In the genomic region with DNA sequence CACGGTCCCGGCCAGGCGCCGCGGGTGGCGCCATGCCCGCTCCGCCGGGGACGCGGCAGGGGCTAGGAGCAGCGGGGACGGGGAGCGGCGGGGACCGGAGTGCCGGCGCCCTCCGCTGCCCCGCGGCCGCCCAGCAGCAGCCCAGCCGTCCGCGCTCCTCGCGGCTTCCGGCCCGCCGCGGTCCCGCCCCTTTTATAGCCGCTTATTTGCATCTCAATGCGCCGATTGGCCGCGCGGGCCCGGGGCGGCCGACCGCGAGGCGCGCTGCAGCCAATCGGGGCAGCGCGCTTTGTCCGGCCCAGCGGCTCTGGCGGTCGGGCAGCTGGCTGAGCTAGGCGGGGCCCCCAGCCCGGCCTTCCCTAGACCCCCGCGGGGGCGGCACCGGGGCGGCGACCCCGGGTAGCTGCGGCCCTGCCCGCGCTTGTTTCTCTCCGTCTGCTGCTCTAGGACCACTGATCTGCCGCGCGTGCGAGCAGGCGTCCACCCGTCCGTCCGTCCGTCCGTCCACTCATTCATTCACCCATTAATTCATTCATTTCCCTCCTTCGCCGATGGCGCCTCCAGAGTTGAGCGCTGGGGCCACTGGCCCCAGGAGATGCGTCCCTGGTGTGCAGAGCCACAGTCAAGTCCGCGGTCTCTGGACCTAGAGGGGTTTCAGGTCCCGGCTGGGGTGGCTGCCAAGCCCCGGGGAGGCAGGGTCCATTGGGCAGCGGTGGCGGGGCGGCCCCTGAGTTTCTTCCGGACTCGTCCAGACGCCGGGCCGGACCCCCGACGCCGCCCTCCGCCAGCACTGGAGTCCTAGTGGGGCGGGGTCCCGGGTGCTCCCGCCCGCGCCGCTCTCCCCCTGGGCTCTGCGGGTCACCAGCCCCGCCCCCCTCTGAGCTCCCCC, we compare ENCODE assay signal across 1 cellular context.
TF ChIP-seq lines count a peak whose summit lies in the region.

A gene with protein sequence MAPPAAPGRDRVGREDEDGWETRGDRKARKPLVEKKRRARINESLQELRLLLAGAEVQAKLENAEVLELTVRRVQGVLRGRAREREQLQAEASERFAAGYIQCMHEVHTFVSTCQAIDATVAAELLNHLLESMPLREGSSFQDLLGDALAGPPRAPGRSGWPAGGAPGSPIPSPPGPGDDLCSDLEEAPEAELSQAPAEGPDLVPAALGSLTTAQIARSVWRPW (minus strand): TSS at position 167 of the 889 bp plus-strand sequence. CDS start 133 bp downstream, at position 34.

TF ChIP-seq in HepG2, 621 proteins besides CTCF, POLR2A, EP300 and RAD21 (continued from another document and continues in another):
- no peak for TF ChIP-seq KDM6A (CRISPR knock-in tag; IDR thresholded peaks at IDR 0.05; ENCODE audit: low read depth)
- TF ChIP-seq KDM5B (CRISPR knock-in tag; IDR thresholded peaks at IDR 0.05; ENCODE audit: borderline replicate concordance): 0 out of 2 replicates have a peak, but pooled peaks have one; percentile 20
- TF ChIP-seq ZNF589 (CRISPR knock-in tag; conservative IDR thresholded peaks at IDR 0.05): no peak
- no peak for TF ChIP-seq ZNF672 (CRISPR knock-in tag; IDR thresholded peaks at IDR 0.05)
- peak; percentile 50; the same call in 1 of the 2 replicates for TF ChIP-seq ZNF709 (CRISPR knock-in tag; IDR thresholded peaks at IDR 0.05)
- TF ChIP-seq, protein P1, sequence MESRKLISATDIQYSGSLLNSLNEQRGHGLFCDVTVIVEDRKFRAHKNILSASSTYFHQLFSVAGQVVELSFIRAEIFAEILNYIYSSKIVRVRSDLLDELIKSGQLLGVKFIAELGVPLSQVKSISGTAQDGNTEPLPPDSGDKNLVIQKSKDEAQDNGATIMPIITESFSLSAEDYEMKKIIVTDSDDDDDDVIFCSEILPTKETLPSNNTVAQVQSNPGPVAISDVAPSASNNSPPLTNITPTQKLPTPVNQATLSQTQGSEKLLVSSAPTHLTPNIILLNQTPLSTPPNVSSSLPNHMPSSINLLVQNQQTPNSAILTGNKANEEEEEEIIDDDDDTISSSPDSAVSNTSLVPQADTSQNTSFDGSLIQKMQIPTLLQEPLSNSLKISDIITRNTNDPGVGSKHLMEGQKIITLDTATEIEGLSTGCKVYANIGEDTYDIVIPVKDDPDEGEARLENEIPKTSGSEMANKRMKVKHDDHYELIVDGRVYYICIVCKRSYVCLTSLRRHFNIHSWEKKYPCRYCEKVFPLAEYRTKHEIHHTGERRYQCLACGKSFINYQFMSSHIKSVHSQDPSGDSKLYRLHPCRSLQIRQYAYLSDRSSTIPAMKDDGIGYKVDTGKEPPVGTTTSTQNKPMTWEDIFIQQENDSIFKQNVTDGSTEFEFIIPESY (CRISPR knock-in tag; IDR thresholded peaks at IDR 0.05): no peak
- TF ChIP-seq, protein P2, sequence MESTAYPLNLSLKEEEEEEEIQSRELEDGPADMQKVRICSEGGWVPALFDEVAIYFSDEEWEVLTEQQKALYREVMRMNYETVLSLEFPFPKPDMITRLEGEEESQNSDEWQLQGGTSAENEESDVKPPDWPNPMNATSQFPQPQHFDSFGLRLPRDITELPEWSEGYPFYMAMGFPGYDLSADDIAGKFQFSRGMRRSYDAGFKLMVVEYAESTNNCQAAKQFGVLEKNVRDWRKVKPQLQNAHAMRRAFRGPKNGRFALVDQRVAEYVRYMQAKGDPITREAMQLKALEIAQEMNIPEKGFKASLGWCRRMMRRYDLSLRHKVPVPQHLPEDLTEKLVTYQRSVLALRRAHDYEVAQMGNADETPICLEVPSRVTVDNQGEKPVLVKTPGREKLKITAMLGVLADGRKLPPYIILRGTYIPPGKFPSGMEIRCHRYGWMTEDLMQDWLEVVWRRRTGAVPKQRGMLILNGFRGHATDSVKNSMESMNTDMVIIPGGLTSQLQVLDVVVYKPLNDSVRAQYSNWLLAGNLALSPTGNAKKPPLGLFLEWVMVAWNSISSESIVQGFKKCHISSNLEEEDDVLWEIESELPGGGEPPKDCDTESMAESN (CRISPR knock-in tag; conservative IDR thresholded peaks at IDR 0.05): 0 out of 2 replicates have a peak, but pooled peaks have one; percentile 16
- TF ChIP-seq ZSCAN9 (CRISPR knock-in tag; IDR thresholded peaks at IDR 0.05; ENCODE audit: borderline replicate concordance): no peak
- TF ChIP-seq IKZF4 (CRISPR knock-in tag; IDR thresholded peaks at IDR 0.05; ENCODE audit: borderline replicate concordance, low read depth, not compliant biosample characterization): no peak
- TF ChIP-seq, protein P3, sequence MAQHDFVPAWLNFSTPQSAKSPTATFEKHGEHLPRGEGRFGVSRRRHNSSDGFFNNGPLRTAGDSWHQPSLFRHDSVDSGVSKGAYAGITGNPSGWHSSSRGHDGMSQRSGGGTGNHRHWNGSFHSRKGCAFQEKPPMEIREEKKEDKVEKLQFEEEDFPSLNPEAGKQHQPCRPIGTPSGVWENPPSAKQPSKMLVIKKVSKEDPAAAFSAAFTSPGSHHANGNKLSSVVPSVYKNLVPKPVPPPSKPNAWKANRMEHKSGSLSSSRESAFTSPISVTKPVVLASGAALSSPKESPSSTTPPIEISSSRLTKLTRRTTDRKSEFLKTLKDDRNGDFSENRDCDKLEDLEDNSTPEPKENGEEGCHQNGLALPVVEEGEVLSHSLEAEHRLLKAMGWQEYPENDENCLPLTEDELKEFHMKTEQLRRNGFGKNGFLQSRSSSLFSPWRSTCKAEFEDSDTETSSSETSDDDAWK (CRISPR knock-in tag; IDR thresholded peaks at IDR 0.05): no peak
- no peak for TF ChIP-seq ZNF30 (CRISPR knock-in tag; IDR thresholded peaks at IDR 0.05)
- TF ChIP-seq CAMTA2 (CRISPR knock-in tag; IDR thresholded peaks at IDR 0.05; ENCODE audit: borderline replicate concordance): no peak
- peak; percentile 10; the same call in 1 of the 2 replicates for TF ChIP-seq ISL2 (CRISPR knock-in tag; IDR thresholded peaks at IDR 0.05)
- TF ChIP-seq UBTF (CRISPR knock-in tag; IDR thresholded peaks at IDR 0.05): peak; percentile 45; the same call in 1 of the 2 replicates
- TF ChIP-seq, protein P4, sequence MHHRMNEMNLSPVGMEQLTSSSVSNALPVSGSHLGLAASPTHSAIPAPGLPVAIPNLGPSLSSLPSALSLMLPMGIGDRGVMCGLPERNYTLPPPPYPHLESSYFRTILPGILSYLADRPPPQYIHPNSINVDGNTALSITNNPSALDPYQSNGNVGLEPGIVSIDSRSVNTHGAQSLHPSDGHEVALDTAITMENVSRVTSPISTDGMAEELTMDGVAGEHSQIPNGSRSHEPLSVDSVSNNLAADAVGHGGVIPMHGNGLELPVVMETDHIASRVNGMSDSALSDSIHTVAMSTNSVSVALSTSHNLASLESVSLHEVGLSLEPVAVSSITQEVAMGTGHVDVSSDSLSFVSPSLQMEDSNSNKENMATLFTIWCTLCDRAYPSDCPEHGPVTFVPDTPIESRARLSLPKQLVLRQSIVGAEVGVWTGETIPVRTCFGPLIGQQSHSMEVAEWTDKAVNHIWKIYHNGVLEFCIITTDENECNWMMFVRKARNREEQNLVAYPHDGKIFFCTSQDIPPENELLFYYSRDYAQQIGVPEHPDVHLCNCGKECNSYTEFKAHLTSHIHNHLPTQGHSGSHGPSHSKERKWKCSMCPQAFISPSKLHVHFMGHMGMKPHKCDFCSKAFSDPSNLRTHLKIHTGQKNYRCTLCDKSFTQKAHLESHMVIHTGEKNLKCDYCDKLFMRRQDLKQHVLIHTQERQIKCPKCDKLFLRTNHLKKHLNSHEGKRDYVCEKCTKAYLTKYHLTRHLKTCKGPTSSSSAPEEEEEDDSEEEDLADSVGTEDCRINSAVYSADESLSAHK (CRISPR knock-in tag; IDR thresholded peaks at IDR 0.05; ENCODE audit: borderline replicate concordance): no peak
- no peak for TF ChIP-seq ZNF138 (CRISPR knock-in tag; IDR thresholded peaks at IDR 0.05; ENCODE audit: low read depth)
- no peak for TF ChIP-seq FOSL2 (CRISPR knock-in tag; IDR thresholded peaks at IDR 0.05)
- no peak for TF ChIP-seq NRL (CRISPR knock-in tag; IDR thresholded peaks at IDR 0.05; ENCODE audit: borderline replicate concordance)
- no peak for TF ChIP-seq ZNF343 (CRISPR knock-in tag; IDR thresholded peaks at IDR 0.05)
- TF ChIP-seq NFE2 (CRISPR knock-in tag; IDR thresholded peaks at IDR 0.05): no peak
- TF ChIP-seq TAF15 (IDR thresholded peaks at IDR 0.05; ENCODE audit: low read depth, low read length, poor library complexity, severe bottlenecking): no peak
- peak; percentile 72; the same call in 1 of the 2 replicates for TF ChIP-seq FOXC1 (CRISPR knock-in tag; IDR thresholded peaks at IDR 0.05; ENCODE audit: borderline replicate concordance)
- TF ChIP-seq, protein P5, sequence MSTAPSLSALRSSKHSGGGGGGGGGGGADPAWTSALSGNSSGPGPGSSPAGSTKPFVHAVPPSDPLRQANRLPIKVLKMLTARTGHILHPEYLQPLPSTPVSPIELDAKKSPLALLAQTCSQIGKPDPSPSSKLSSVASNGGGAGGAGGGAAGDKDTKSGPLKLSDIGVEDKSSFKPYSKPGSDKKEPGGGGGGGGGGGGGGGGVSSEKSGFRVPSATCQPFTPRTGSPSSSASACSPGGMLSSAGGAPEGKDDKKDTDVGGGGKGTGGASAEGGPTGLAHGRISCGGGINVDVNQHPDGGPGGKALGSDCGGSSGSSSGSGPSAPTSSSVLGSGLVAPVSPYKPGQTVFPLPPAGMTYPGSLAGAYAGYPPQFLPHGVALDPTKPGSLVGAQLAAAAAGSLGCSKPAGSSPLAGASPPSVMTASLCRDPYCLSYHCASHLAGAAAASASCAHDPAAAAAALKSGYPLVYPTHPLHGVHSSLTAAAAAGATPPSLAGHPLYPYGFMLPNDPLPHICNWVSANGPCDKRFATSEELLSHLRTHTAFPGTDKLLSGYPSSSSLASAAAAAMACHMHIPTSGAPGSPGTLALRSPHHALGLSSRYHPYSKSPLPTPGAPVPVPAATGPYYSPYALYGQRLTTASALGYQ (CRISPR knock-in tag; IDR thresholded peaks at IDR 0.05): peak; percentile 55; the same call in 1 of the 2 replicates
- TF ChIP-seq, protein P6, sequence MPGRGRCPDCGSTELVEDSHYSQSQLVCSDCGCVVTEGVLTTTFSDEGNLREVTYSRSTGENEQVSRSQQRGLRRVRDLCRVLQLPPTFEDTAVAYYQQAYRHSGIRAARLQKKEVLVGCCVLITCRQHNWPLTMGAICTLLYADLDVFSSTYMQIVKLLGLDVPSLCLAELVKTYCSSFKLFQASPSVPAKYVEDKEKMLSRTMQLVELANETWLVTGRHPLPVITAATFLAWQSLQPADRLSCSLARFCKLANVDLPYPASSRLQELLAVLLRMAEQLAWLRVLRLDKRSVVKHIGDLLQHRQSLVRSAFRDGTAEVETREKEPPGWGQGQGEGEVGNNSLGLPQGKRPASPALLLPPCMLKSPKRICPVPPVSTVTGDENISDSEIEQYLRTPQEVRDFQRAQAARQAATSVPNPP (CRISPR knock-in tag; IDR thresholded peaks at IDR 0.05): peak; percentile 73; the same call in 1 of the 2 replicates
- TF ChIP-seq TEF (CRISPR knock-in tag; IDR thresholded peaks at IDR 0.05): no peak; the same call in 1 of the 2 replicates
- TF ChIP-seq, protein P7, sequence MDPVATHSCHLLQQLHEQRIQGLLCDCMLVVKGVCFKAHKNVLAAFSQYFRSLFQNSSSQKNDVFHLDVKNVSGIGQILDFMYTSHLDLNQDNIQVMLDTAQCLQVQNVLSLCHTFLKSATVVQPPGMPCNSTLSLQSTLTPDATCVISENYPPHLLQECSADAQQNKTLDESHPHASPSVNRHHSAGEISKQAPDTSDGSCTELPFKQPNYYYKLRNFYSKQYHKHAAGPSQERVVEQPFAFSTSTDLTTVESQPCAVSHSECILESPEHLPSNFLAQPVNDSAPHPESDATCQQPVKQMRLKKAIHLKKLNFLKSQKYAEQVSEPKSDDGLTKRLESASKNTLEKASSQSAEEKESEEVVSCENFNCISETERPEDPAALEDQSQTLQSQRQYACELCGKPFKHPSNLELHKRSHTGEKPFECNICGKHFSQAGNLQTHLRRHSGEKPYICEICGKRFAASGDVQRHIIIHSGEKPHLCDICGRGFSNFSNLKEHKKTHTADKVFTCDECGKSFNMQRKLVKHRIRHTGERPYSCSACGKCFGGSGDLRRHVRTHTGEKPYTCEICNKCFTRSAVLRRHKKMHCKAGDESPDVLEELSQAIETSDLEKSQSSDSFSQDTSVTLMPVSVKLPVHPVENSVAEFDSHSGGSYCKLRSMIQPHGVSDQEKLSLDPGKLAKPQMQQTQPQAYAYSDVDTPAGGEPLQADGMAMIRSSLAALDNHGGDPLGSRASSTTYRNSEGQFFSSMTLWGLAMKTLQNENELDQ (CRISPR knock-in tag; IDR thresholded peaks at IDR 0.05; ENCODE audit: borderline replicate concordance): no peak
- no peak for TF ChIP-seq PCBP2 (optimal IDR thresholded peaks at IDR 0.05; ENCODE audit: low read depth, low read length, poor library complexity, severe bottlenecking)
- TF ChIP-seq SP140L (CRISPR knock-in tag; IDR thresholded peaks at IDR 0.05; ENCODE audit: borderline replicate concordance): no peak
- TF ChIP-seq ZNF75D (CRISPR knock-in tag; IDR thresholded peaks at IDR 0.05; ENCODE audit: borderline replicate concordance): no peak
